Comparison of ENCODE assay signal across 10 cellular contexts in the genomic region with DNA sequence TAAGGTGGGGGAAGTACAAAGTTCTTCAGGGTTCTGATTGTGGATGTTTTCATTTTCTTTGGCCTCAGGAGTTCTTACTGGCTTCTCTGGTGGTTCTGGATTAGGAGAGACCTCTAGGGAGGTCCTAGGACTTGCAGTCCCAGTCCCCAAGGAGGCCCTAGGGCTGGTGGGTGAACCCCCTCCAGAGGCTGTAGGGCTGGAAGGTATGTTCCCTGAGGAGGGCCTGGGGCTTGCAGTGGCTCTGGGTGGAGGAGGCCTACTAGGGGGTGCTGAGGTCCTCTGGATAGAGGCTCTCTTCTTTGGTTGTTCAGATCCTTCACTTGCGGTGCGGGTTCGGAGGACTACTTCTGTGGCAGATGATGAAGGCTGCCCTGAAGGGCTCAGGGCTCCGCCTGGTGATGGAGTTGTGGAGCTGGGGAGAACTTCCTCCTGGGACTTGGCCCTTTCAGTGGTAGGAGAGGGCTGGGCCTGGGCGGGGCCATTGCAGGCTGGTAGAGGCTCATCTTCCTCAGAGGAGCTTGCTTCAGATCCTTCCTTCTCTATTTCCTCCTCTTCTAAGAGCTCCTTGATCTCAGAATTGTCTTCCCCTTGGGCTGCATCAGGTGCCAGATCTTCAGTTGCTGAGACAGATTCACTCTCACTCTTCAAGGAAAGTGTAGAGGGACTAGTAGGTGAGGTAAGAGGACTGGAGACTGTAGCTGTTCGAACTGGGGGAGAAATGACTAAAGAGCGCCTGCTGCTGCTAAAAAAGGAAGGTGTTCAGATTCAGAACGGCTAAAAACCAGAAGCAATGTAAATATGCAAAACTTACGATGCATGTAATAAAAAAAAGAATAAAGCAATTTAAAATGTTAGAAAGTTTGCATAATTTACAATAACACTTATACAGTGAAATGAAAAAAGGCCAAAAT. TPM values are rescaled to one million over a fixed set of nuclear protein-coding genes. Genes with fewer than 3 reads are reported as not detected.
DNase-seq lines count a peak whose midpoint lies in the region; ATAC-seq and TF ChIP-seq lines count a peak whose summit lies in the region.
"Not testable (repeated sequence)": the region's sequence is repeated elsewhere in the genome, so short reads cannot be mapped to it uniquely, and the experiment has no call there.
"Had no signal": no experiment of that assay in that cellular context is flagged by ENCODE, and none has a peak within 500 bp of the region (broad histone marks: within the 10 kb centered on the region; RNA-seq: fewer than 3 reads in every experiment).

No MANE protein-coding gene starts in this region.

- H4K20me1 ChIP-seq in BLaER1 treated with 17β-estradiol and CSF1 and Interleukin-3, amounts not matched to agents 10 nM and 100 nM = peaks cover 0 to 22% (median 0%) of the 10 kb centered on the region in 11 experiments; a peak in 4 of 22 replicates

- H3K36me3 ChIP-seq in BLaER1 treated with 17β-estradiol and CSF1 and Interleukin-3, amounts not matched to agents 10 nM and 100 nM = peaks cover 0 to 91% (median 0%) of the 10 kb centered on the region in 11 experiments; a peak in 10 of 22 replicates
- H3K36me3 ChIP-seq in Panc1 (ENCODE audit: control insufficient read depth, insufficient read depth, low read length) = not testable (repeated sequence)
- H3K36me3 ChIP-seq in heart right ventricle = peaks cover 0 to 83% (median 0%) of the 10 kb centered on the region in 9 donors

- peak; percentile 70; the same call in 1 of the 2 replicates for ATAC-seq in Panc1
- peak in 4 of 8 donors; percentile 53 to 76 (median 68) for ATAC-seq in heart right ventricle
- ATAC-seq in sciatic nerve = peak; percentile 46

- 83 to 84% methylated on average over 9 of the region's 9 CpGs for WGBS in heart right ventricle, 2 donors

- H3K27me3 Mint-ChIP-seq in activated naive CD4-positive, alpha-beta T cell treated with anti-CD3 and anti-CD28 coated beads, Interleukin-2, amount 10 ng/mL, durations not matched to agents 7 days and 5 days = not testable (repeated sequence)

- peak overlapping the region in 3 of 11 experiments; percentile 18 to 48 (median 41); a peak in 4 of 22 replicates for H3K9ac ChIP-seq in BLaER1 treated with 17β-estradiol and CSF1 and Interleukin-3, amounts not matched to agents 10 nM and 100 nM

- BruUV-seq in Panc1 (replicated peaks; lab: Mats Ljungman, UMichigan) = not testable (repeated sequence)

- CTCF ChIA-PET in Panc1 (lab: Charles Lee) = interaction anchor here (0.6 kb wide), 1 partner anchor 123 kb away, joined by 5 read pairs; no protein-coding TSS in a partner anchor
- CTCF ChIA-PET in activated naive CD4-positive, alpha-beta T cell treated with anti-CD3 and anti-CD28 coated beads, Interleukin-2, amount 10 ng/mL, durations not matched to agents 7 days and 5 days (lab: Charles Lee) = interaction anchor here (0.6 to 0.8 kb wide), 3 partner anchors 31 to 75 kb away, joined by 3 to 5 read pairs (median 3); no protein-coding TSS in a partner anchor

- not testable (repeated sequence) for DNase-seq in GM20000 (ENCODE audit: low spot score); Panc1 (ENCODE audit: low read depth, low spot score); activated naive CD4-positive, alpha-beta T cell treated with anti-CD3 and anti-CD28 coated beads, Interleukin-2, amount 10 ng/mL, durations not matched to agents 7 days and 5 days
- DNase-seq in heart right ventricle (peak; percentile 12 to 48), sciatic nerve (ENCODE audit: low spot score) (peak; percentile 63)

- H3K4me3 Mint-ChIP-seq in activated naive CD4-positive, alpha-beta T cell treated with anti-CD3 and anti-CD28 coated beads, Interleukin-2, amount 10 ng/mL, durations not matched to agents 7 days and 5 days = not testable (repeated sequence)

- H3K4me3 ChIP-seq in BLaER1 treated with 17β-estradiol and CSF1 and Interleukin-3, amounts not matched to agents 10 nM and 100 nM; Panc1 (ENCODE audit: low read depth in 2 of 2, low read length in 2 of 2); heart right ventricle: not testable (repeated sequence)

- not testable (repeated sequence) for H3K9me3 ChIP-seq in BLaER1 treated with 17β-estradiol and CSF1 and Interleukin-3, amounts not matched to agents 10 nM and 100 nM (replicated peaks in 1 of 11); Panc1 (ENCODE audit: control insufficient read depth, insufficient read depth, low read depth, low read length); heart right ventricle

- POLR2A ChIA-PET in Panc1 (lab: Charles Lee) = interaction anchor here (0.6 to 0.7 kb wide), 2 partner anchors 133 to 146 kb away, joined by 7 read pairs; no protein-coding TSS in a partner anchor

- H3K4me1 ChIP-seq in BLaER1 treated with 17β-estradiol and CSF1 and Interleukin-3, amounts not matched to agents 10 nM and 100 nM = peaks cover 7 to 23% (median 15%) of the 10 kb centered on the region in 10 experiments
- H3K4me1 ChIP-seq in Panc1 (ENCODE audit: control insufficient read depth, insufficient read depth, low read length); heart right ventricle: not testable (repeated sequence)

- H3K4me1 Mint-ChIP-seq in activated naive CD4-positive, alpha-beta T cell treated with anti-CD3 and anti-CD28 coated beads, Interleukin-2, amount 10 ng/mL, durations not matched to agents 7 days and 5 days = peaks cover 11% of the 10 kb centered on the region

- peaks cover 53% of the 10 kb centered on the region for H3K36me3 Mint-ChIP-seq in activated naive CD4-positive, alpha-beta T cell treated with anti-CD3 and anti-CD28 coated beads, Interleukin-2, amount 10 ng/mL, durations not matched to agents 7 days and 5 days

- H3K9me3 Mint-ChIP-seq in activated naive CD4-positive, alpha-beta T cell treated with anti-CD3 and anti-CD28 coated beads, Interleukin-2, amount 10 ng/mL, durations not matched to agents 7 days and 5 days = not testable (repeated sequence)

- H3K27ac Mint-ChIP-seq in activated naive CD4-positive, alpha-beta T cell treated with anti-CD3 and anti-CD28 coated beads, Interleukin-2, amount 10 ng/mL, durations not matched to agents 7 days and 5 days = peak overlapping the region; percentile 46

- in situ Hi-C loops in Panc1 (cut with HindIII; ENCODE audit: low pct_unique_long_range_greater_than_20kb, low sequenced_read_pairs) = not testable (repeated sequence)

- TF ChIP-seq CTCF in GM20000 (IDR thresholded peaks at IDR 0.05; ENCODE audit: extremely low read depth, missing control alignments) (peak; percentile 11), heart right ventricle (IDR thresholded peaks at IDR 0.05) (peak in 1 of 9 donors; percentile 10)
- not testable (repeated sequence) for TF ChIP-seq CTCF in Panc1 (IDR thresholded peaks at IDR 0.05)

- intact Hi-C loops in Panc1 (cut with micrococcal nuclease; ENCODE audit: unreplicated experiment); heart right ventricle (cut with DNase I); sciatic nerve (cut with DNase I): not testable (repeated sequence)

- not testable (repeated sequence) for H3K27me3 ChIP-seq in BLaER1 treated with 17β-estradiol and CSF1 and Interleukin-3, amounts not matched to agents 10 nM and 100 nM; Panc1 (ENCODE audit: control insufficient read depth, insufficient read depth, low read length); heart right ventricle

- H3K27ac ChIP-seq in BLaER1 treated with 17β-estradiol and CSF1 and Interleukin-3, amounts not matched to agents 10 nM and 100 nM = peak overlapping the region in 4 of 11 experiments; percentile 10 to 44 (median 25); a peak in 4 of 22 replicates
- H3K27ac ChIP-seq in Panc1 (ENCODE audit: low read length) = not testable (repeated sequence)
- H3K27ac ChIP-seq in heart right ventricle = peak overlapping the region in 1 of 10 donors; percentile 34

- peak overlapping the region; percentile 17 to 65 (median 54); a peak in 19 of 22 replicates for H3K4me2 ChIP-seq in BLaER1 treated with 17β-estradiol and CSF1 and Interleukin-3, amounts not matched to agents 10 nM and 100 nM

RNA-seq across cellular contexts. Expression of gene SMAGP, which starts 21.6 kb away (rescaled TPM):
- 2.4 TPM for total RNA-seq in Panc1 (2021; ENCODE audit: unreplicated experiment)
- polyA plus RNA-seq in Panc1 (2012; ENCODE audit: insufficient read length) = 3.3 TPM
- 1 to 10 TPM; 2.0 to 6.9 (median 3.5) TPM for total RNA-seq in heart right ventricle
- polyA plus RNA-seq in heart right ventricle = 1 to 10 TPM; 3.6 to 7.3 TPM
- 6.2 TPM for total RNA-seq in sciatic nerve

RNA-seq across cellular contexts. Expression of gene BIN2, which starts 32.1 kb away (rescaled TPM):
- total RNA-seq in Panc1 (2021; ENCODE audit: unreplicated experiment) = 0.39 TPM
- polyA plus RNA-seq in Panc1 (2012; ENCODE audit: insufficient read length) = not detected
- total RNA-seq in heart right ventricle = 10 to 100 TPM in 1 of 10 donors, 1 to 10 TPM in 5, under 1 TPM in 4; 0.57 to 13.2 (median 1.8) TPM
- polyA plus RNA-seq in heart right ventricle = 1 to 10 TPM; 1.2 to 1.4 TPM
- total RNA-seq in sciatic nerve = 11.2 TPM
- total RNA-seq: HFFc6 had no signal

RNA-seq across cellular contexts. Expression of gene DAZAP2, which starts 53.2 kb away (rescaled TPM):
- total RNA-seq in Panc1 (2021; ENCODE audit: unreplicated experiment) = 197 TPM
- polyA plus RNA-seq in Panc1 (2012; ENCODE audit: insufficient read length) = 269 TPM
- 100 to 1,000 TPM; 140 to 185 (median 165) TPM for total RNA-seq in heart right ventricle
- polyA plus RNA-seq in heart right ventricle = 100 to 1,000 TPM in 1 of 2 donors, 10 to 100 TPM in 1; 39.7 to 228 TPM
- total RNA-seq in sciatic nerve = 175 TPM

RNA-seq across cellular contexts. Expression of gene CELA1, which starts 54.6 kb away (rescaled TPM):
- total RNA-seq in Panc1 (2021; ENCODE audit: unreplicated experiment) (not detected), heart right ventricle (not detected), sciatic nerve (not detected)
- not detected for polyA plus RNA-seq in Panc1 (2012; ENCODE audit: insufficient read length)
- not detected for polyA plus RNA-seq in heart right ventricle
- total RNA-seq: ascending aorta, HFFc6, kidney, ureter had no signal
